ENCODE assay signal across 19 cellular contexts in genomic region chr1:162682013-162682419, GRCh38. TPM values are rescaled to one million over a fixed set of nuclear protein-coding genes. Genes with fewer than 3 reads are reported as not detected.
DNase-seq lines count a peak whose midpoint lies in the region; ATAC-seq and TF ChIP-seq lines count a peak whose summit lies in the region.
"Had no signal": no experiment of that assay in that cellular context is flagged by ENCODE, and none has a peak within 500 bp of the region (broad histone marks: within the 10 kb centered on the region; RNA-seq: fewer than 3 reads in every experiment).

No MANE protein-coding gene starts in this region.

- DNase-seq in EH (ENCODE audit: low read depth) (peak; percentile 44), ascending aorta (ENCODE audit: low spot score in 2 of 2) (no peak), right cardiac atrium (peak; percentile 65 to 84 (median 71)), NCI-H146 treated with DMSO at 0.1 percent for 48 hours (lab: John Stamatoyannopoulos, UW; ENCODE audit: unreplicated experiment) (no peak), progenitor cell of endocrine pancreas (ENCODE audit: low spot score, unreplicated experiment) (no peak)
- no peak for DNase-seq in activated naive CD4-positive, alpha-beta T cell treated with anti-CD3 and anti-CD28 coated beads for 36 hours
- DNase-seq: activated CD4-positive, alpha-beta T cell treated with anti-CD3 and anti-CD28 coated beads for 4 hours; activated naive CD4-positive, alpha-beta T cell treated with anti-CD3 and anti-CD28 coated beads, Interleukin-2, amount 50 U/mL, for 16 hours; brain microvascular endothelial cell; CD8-positive, alpha-beta T cell; effector CD4-positive, alpha-beta T cell; NCI-H1092 treated with DMSO at 0.1 percent for 48 hours; stimulated activated CD4-positive, alpha-beta T cell treated with anti-CD3 and anti-CD28 coated beads, Interleukin-4, amount 100 ng/mL, for 4 hours; upper lobe of left lung had no signal

- no peak overlapping the region for H3K4me3 Mint-ChIP-seq in progenitor cell of endocrine pancreas (ENCODE audit: low read depth)
- H3K4me3 Mint-ChIP-seq in activated naive CD4-positive, alpha-beta T cell treated with anti-CD3 and anti-CD28 coated beads for 36 hours = no peak overlapping the region
- H3K4me3 Mint-ChIP-seq: CD8-positive, alpha-beta T cell; neural crest cell had no signal

- H3K36me3 Mint-ChIP-seq in progenitor cell of endocrine pancreas (ENCODE audit: insufficient read depth) = peaks cover 1% of the 10 kb centered on the region
- H3K36me3 Mint-ChIP-seq in activated naive CD4-positive, alpha-beta T cell treated with anti-CD3 and anti-CD28 coated beads for 36 hours (ENCODE audit: low read depth) = no peaks in the 10 kb centered on the region
- H3K36me3 Mint-ChIP-seq: CD8-positive, alpha-beta T cell had no signal

- H3K27me3 Mint-ChIP-seq in progenitor cell of endocrine pancreas = no peaks in the 10 kb centered on the region
- H3K27me3 Mint-ChIP-seq in activated naive CD4-positive, alpha-beta T cell treated with anti-CD3 and anti-CD28 coated beads for 36 hours (ENCODE audit: low read depth) = no peaks in the 10 kb centered on the region

- peaks cover 17% of the 10 kb centered on the region for H3K9me3 Mint-ChIP-seq in progenitor cell of endocrine pancreas (ENCODE audit: low read depth)
- H3K9me3 Mint-ChIP-seq in activated naive CD4-positive, alpha-beta T cell treated with anti-CD3 and anti-CD28 coated beads for 36 hours = no peaks in the 10 kb centered on the region
- H3K9me3 Mint-ChIP-seq: CD8-positive, alpha-beta T cell had no signal

- ATAC-seq in right cardiac atrium (peak; percentile 77 to 94), GM18870 (IDR thresholded peaks at IDR 0.05; ENCODE audit: unreplicated experiment) (no peak)
- ATAC-seq: CD8-positive, alpha-beta T cell had no signal

- peaks cover 3 to 25% of the 10 kb centered on the region in 2 donors for H3K4me1 ChIP-seq in ascending aorta
- H3K4me1 ChIP-seq in right cardiac atrium (ENCODE audit: control insufficient read depth, insufficient read depth, low read length) = peaks cover 8% of the 10 kb centered on the region
- H3K4me1 ChIP-seq in rectal smooth muscle tissue (ENCODE audit: control insufficient read depth, insufficient read depth, low read length) = peaks cover 39% of the 10 kb centered on the region
- H3K4me1 ChIP-seq: HAP-1 had no signal

- intact Hi-C loops in ascending aorta (cut with DNase I) (no loop called here), right cardiac atrium (cut with DNase I) (loop anchor here in 1 of 4 donors (10.0 kb wide), 1 partner anchor 47 kb away; the partner anchor contains the start of gene DDR2)
- intact Hi-C loops in activated naive CD4-positive, alpha-beta T cell treated with anti-CD3 and anti-CD28 coated beads for 36 hours (cut with micrococcal nuclease) = no loop called here

- H3K9me3 ChIP-seq in ascending aorta (no peaks in the 10 kb centered on the region), right cardiac atrium (ENCODE audit: control insufficient read depth, low read length) (no peaks in the 10 kb centered on the region)
- H3K9me3 ChIP-seq: HAP-1, upper lobe of left lung had no signal

- 45% methylated on average over 1 of the region's 1 CpG for WGBS in right cardiac atrium

- H3K4me3 ChIP-seq in ascending aorta (no peak overlapping the region), right cardiac atrium (ENCODE audit: low read length) (no peak overlapping the region), rectal smooth muscle tissue (ENCODE audit: low read length) (no peak overlapping the region)
- H3K4me3 ChIP-seq: HAP-1, lung, upper lobe of left lung had no signal

- H3K9ac ChIP-seq in rectal smooth muscle tissue (ENCODE audit: low read length) = no peak overlapping the region

- H3K4me1 Mint-ChIP-seq in progenitor cell of endocrine pancreas (ENCODE audit: low read depth) = peaks cover 2% of the 10 kb centered on the region
- H3K4me1 Mint-ChIP-seq in activated naive CD4-positive, alpha-beta T cell treated with anti-CD3 and anti-CD28 coated beads for 36 hours (ENCODE audit: low read depth) = no peaks in the 10 kb centered on the region
- H3K4me1 Mint-ChIP-seq: neural crest cell had no signal

- TF ChIP-seq CTCF in ascending aorta (IDR thresholded peaks at IDR 0.05) (no peak), progenitor cell of endocrine pancreas (IDR thresholded peaks at IDR 0.05; ENCODE audit: unreplicated experiment) (no peak)

- CTCF ChIA-PET in activated naive CD4-positive, alpha-beta T cell treated with anti-CD3 and anti-CD28 coated beads for 36 hours (lab: Charles Lee) = interaction anchor here (0.8 kb wide), 1 partner anchor 9 kb away, joined by 3 read pairs; no protein-coding TSS in a partner anchor

- H3K27ac ChIP-seq in ascending aorta (peak overlapping the region; percentile 53 to 78), right cardiac atrium (ENCODE audit: low read length) (peak overlapping the region; percentile 6), rectal smooth muscle tissue (ENCODE audit: low read depth, low read length) (peak overlapping the region; percentile 70)
- H3K27ac ChIP-seq: brain microvascular endothelial cell, upper lobe of left lung had no signal

- H3K27me3 ChIP-seq in ascending aorta (no peaks in the 10 kb centered on the region), right cardiac atrium (ENCODE audit: control insufficient read depth, insufficient read depth) (no peaks in the 10 kb centered on the region), rectal smooth muscle tissue (ENCODE audit: control insufficient read depth, insufficient read depth, low read length) (no peaks in the 10 kb centered on the region)
- H3K27me3 ChIP-seq: brain microvascular endothelial cell, upper lobe of left lung had no signal

- no peak overlapping the region for H3K27ac Mint-ChIP-seq in progenitor cell of endocrine pancreas
- H3K27ac Mint-ChIP-seq in activated naive CD4-positive, alpha-beta T cell treated with anti-CD3 and anti-CD28 coated beads for 36 hours = no peak overlapping the region
- H3K27ac Mint-ChIP-seq: CD8-positive, alpha-beta T cell had no signal

- H3K36me3 ChIP-seq in ascending aorta (no peaks in the 10 kb centered on the region), rectal smooth muscle tissue (ENCODE audit: control insufficient read depth, insufficient read depth, low read length) (no peaks in the 10 kb centered on the region)
- H3K36me3 ChIP-seq: brain microvascular endothelial cell, HAP-1, upper lobe of left lung had no signal

RNA-seq across cellular contexts. Expression of gene DDR2, which starts 49.8 kb away (rescaled TPM):
- total RNA-seq in ascending aorta (77.9 TPM), right cardiac atrium (10 to 100 TPM; 57.7 to 82.1 (median 67.4) TPM), progenitor cell of endocrine pancreas (1.2 and 1.7 TPM in 2 replicates)
- 12.8 TPM for polyA plus RNA-seq in right cardiac atrium
- under 1 TPM; 0.26 to 0.40 TPM for total RNA-seq in activated naive CD4-positive, alpha-beta T cell treated with anti-CD3 and anti-CD28 coated beads for 36 hours

Comparison
In these comparisons a context has a peak if more than half of its experiments do, and no peak if none do; other contexts are left out.
1. DNase-seq: peak in EH (single experiment) and right cardiac atrium (3 of 3); none in ascending aorta (0 of 2), NCI-H146 treated with DMSO at 0.1 percent for 48 hours (single experiment), progenitor cell of endocrine pancreas (single experiment) and activated naive CD4-positive, alpha-beta T cell treated with anti-CD3 and anti-CD28 coated beads for 36 hours (single experiment).
2. H3K27ac ChIP-seq: peak in every context shown above with its lines; median percentile 70 in rectal smooth muscle tissue; 66 in ascending aorta; 6 in right cardiac atrium.
3. RNA of gene DDR2, which starts 49.8 kb away (total RNA-seq): 77.9 TPM in ascending aorta (single experiment) and 57.7 to 82.1 TPM in right cardiac atrium; 1.2 to 1.7 TPM in progenitor cell of endocrine pancreas and 0.26 to 0.40 TPM in activated naive CD4-positive, alpha-beta T cell treated with anti-CD3 and anti-CD28 coated beads for 36 hours; every median in the first group is over 10 times any median in the second.